1 cellular context compared by ENCODE assay signal in genomic region chr19:48795055-48795854, GRCh38.
TF ChIP-seq lines count a peak whose summit lies in the region.

No MANE protein-coding gene starts in this region.

TF ChIP-seq in HEK293, 187 proteins besides CTCF, POLR2A, EP300 and RAD21 (continued from another document):
- TF ChIP-seq HIC1 (tag by site-specific recombination; IDR thresholded peaks at IDR 0.05) (no peak), ZBTB21 (tag by site-specific recombination; IDR thresholded peaks at IDR 0.05) (peak; percentile 83), YY2 (tag by site-specific recombination; IDR thresholded peaks at IDR 0.05) (peak; percentile 73), SP7 (tag by site-specific recombination; IDR thresholded peaks at IDR 0.05) (peak; percentile 90), ZNF692 (tag by site-specific recombination; IDR thresholded peaks at IDR 0.05) (peak; percentile 85), ZNF24 (tag by site-specific recombination; IDR thresholded peaks at IDR 0.05) (peak; percentile 85), ZNF561 (tag by site-specific recombination; IDR thresholded peaks at IDR 0.05; ENCODE audit: borderline replicate concordance) (peak; percentile 84), ZIC2 (tag by site-specific recombination; IDR thresholded peaks at IDR 0.05) (peak; percentile 45), ZNF785 (tag by site-specific recombination; IDR thresholded peaks at IDR 0.05) (peak; percentile 98), ZNF18 (tag by site-specific recombination; IDR thresholded peaks at IDR 0.05) (peak; percentile 88), ZNF239 (tag by site-specific recombination; IDR thresholded peaks at IDR 0.05) (0 out of 2 replicates have a peak, but pooled peaks have one; percentile 15), IKZF3 (tag by site-specific recombination; IDR thresholded peaks at IDR 0.05) (peak; percentile 78), ZFP41 (tag by site-specific recombination; IDR thresholded peaks at IDR 0.05; ENCODE audit: borderline replicate concordance) (no peak), ZSCAN30 (tag by site-specific recombination; IDR thresholded peaks at IDR 0.05) (peak; percentile 81), ZBTB17 (tag by site-specific recombination; IDR thresholded peaks at IDR 0.05) (peak; percentile 100), GFI1B (tag by site-specific recombination; IDR thresholded peaks at IDR 0.05) (peak; percentile 24; the same call in 1 of the 2 replicates), ZNF2 (tag by site-specific recombination; IDR thresholded peaks at IDR 0.05) (peak; percentile 87; the same call in 1 of the 2 replicates), MYNN (tag by site-specific recombination; IDR thresholded peaks at IDR 0.05; ENCODE audit: borderline replicate concordance) (no peak; the same call in 1 of the 2 replicates), ZNF501 (tag by site-specific recombination; IDR thresholded peaks at IDR 0.05) (0 out of 2 replicates have a peak, but pooled peaks have one; percentile 67), ZNF350 (tag by site-specific recombination; IDR thresholded peaks at IDR 0.05) (no peak), ZNF600 (tag by site-specific recombination; IDR thresholded peaks at IDR 0.05) (peak; percentile 94), ZNF843 (tag by site-specific recombination; IDR thresholded peaks at IDR 0.05) (peak; percentile 67), ZNF391 (tag by site-specific recombination; IDR thresholded peaks at IDR 0.05; ENCODE audit: borderline replicate concordance, low read depth) (peak; percentile 87; the same call in 1 of the 2 replicates), KLF8 (tag by site-specific recombination; IDR thresholded peaks at IDR 0.05) (peak; percentile 67), ZBTB48 (tag by site-specific recombination; IDR thresholded peaks at IDR 0.05) (peak; percentile 58; the same call in 1 of the 2 replicates)
TF ChIP-seq in HEK293: peak in this region for 57.
